In the genomic region with DNA sequence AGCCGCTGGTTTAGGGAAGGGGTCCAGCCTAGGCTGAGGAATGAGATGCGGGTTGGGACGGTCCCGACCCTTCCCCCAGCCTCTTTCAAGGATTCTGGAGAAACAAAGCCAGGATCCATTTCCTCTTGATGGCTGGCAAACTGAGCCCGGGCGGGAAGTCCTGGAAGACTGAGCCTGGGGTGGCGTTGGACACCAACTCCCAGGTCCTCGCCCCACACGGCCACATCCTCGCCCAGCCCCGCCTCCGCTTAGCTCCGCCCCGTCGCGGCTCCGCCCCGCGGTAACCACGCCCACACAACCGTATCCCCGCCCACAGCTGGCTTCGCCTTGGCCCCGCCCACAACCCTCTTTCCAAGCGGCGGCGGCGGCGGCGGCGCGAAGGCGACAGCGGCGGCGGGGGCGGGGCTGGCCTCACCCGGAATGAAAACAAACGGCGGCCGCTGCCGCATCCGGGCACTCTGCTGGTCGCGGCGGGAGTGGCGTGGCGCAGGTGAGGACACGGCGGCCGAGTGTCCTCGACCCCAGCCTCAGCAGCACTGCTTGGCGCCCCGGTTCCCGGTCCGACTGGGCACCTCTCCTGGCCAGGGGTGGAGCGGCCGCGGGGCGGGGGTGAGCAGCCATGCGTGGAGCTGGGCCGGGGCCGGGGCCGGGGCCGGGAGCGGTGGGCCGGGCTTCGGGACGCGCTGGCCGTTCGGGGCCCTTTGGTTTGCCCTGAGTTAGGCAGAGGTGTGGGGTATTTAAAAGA, we compare ENCODE assay signal across 1 cellular context.
A peak's percentile ranks its signal among the peaks of the same experiment; 100 is the strongest.
TF ChIP-seq lines count a peak whose summit lies in the region.

NUB1 (plus strand) TSS at position 456 of the 745 bp plus-strand sequence. CDS start 3,538 bp downstream, outside the sequence.

TF ChIP-seq in HepG2, 621 proteins besides CTCF, POLR2A, EP300 and RAD21 (continued from another document and continues in another):
- peak; percentile 76; the same call in 1 of the 2 replicates for TF ChIP-seq ZFP91 (CRISPR knock-in tag; IDR thresholded peaks at IDR 0.05; ENCODE audit: borderline replicate concordance)
- no peak for TF ChIP-seq ZNF205 (CRISPR knock-in tag; IDR thresholded peaks at IDR 0.05)
- no peak for TF ChIP-seq GTF3A (CRISPR knock-in tag; conservative IDR thresholded peaks at IDR 0.05)
- no peak for TF ChIP-seq NFRKB (IDR thresholded peaks at IDR 0.05)
- peak; percentile 85 for TF ChIP-seq SKI (IDR thresholded peaks at IDR 0.05; ENCODE audit: partially characterized antibody)
- TF ChIP-seq HCFC1 (IDR thresholded peaks at IDR 0.05; ENCODE audit: low read depth, low read length), result peak; percentile 46; the same call in 1 of the 2 replicates
- TF ChIP-seq PAWR (CRISPR knock-in tag; IDR thresholded peaks at IDR 0.05; ENCODE audit: borderline replicate concordance), result no peak
- no peak for TF ChIP-seq KLF13 (CRISPR knock-in tag; IDR thresholded peaks at IDR 0.05)
- TF ChIP-seq BCL3 (CRISPR knock-in tag; IDR thresholded peaks at IDR 0.05), result peak; percentile 83; the same call in 1 of the 2 replicates
- no peak for TF ChIP-seq ZNF446 (CRISPR knock-in tag; IDR thresholded peaks at IDR 0.05)
- peak; percentile 71; the same call in 1 of the 2 replicates for TF ChIP-seq KDM2A (CRISPR knock-in tag; IDR thresholded peaks at IDR 0.05; ENCODE audit: borderline replicate concordance, low read depth)
- no peak for TF ChIP-seq EED (CRISPR knock-in tag; IDR thresholded peaks at IDR 0.05)
- no peak; the same call in 1 of the 2 replicates for TF ChIP-seq RNF2 (conservative IDR thresholded peaks at IDR 0.05; ENCODE audit: low read depth)
- TF ChIP-seq ZNF746 (CRISPR knock-in tag; IDR thresholded peaks at IDR 0.05), result no peak
- TF ChIP-seq MTA1 (CRISPR knock-in tag; IDR thresholded peaks at IDR 0.05; ENCODE audit: borderline replicate concordance), result peak; percentile 63; the same call in 1 of the 2 replicates
- TF ChIP-seq ZBTB14 (CRISPR knock-in tag; IDR thresholded peaks at IDR 0.05), result no peak
- no peak for TF ChIP-seq HNF4G (IDR thresholded peaks at IDR 0.05; ENCODE audit: borderline replicate concordance, low read depth, low read length)
- no peak for TF ChIP-seq HNF4G (CRISPR knock-in tag; IDR thresholded peaks at IDR 0.05; ENCODE audit: borderline replicate concordance, low read depth)
- no peak for TF ChIP-seq ZFYVE20 (CRISPR knock-in tag; IDR thresholded peaks at IDR 0.05; ENCODE audit: borderline replicate concordance, low read depth)
- no peak for TF ChIP-seq SOX13 (IDR thresholded peaks at IDR 0.05)
- peak in 1 of 2 experiments; percentile 10; a peak in 2 of 4 replicates for TF ChIP-seq SOX13 (CRISPR knock-in tag; conservative IDR thresholded peaks at IDR 0.05 in 1 of 2, IDR thresholded peaks at IDR 0.05 in 1 of 2)
- no peak for TF ChIP-seq PLSCR1 (CRISPR knock-in tag; IDR thresholded peaks at IDR 0.05; ENCODE audit: borderline replicate concordance)
- no peak for TF ChIP-seq MTERF4 (CRISPR knock-in tag; IDR thresholded peaks at IDR 0.05)
- TF ChIP-seq POLR2AphosphoS2 (IDR thresholded peaks at IDR 0.05; ENCODE audit: low read depth, low read length), result no peak
- no peak for TF ChIP-seq MTA3 (CRISPR knock-in tag; IDR thresholded peaks at IDR 0.05)
- no peak for TF ChIP-seq NFE2 (CRISPR knock-in tag; IDR thresholded peaks at IDR 0.05)
- TF ChIP-seq NR3C1 (CRISPR knock-in tag; IDR thresholded peaks at IDR 0.05), result no peak
- TF ChIP-seq DMAP1 (CRISPR knock-in tag; IDR thresholded peaks at IDR 0.05), result peak; percentile 69; the same call in 1 of the 2 replicates
- no peak for TF ChIP-seq SCMH1 (CRISPR knock-in tag; IDR thresholded peaks at IDR 0.05; ENCODE audit: borderline replicate concordance)
- TF ChIP-seq ZNF34 (CRISPR knock-in tag; IDR thresholded peaks at IDR 0.05; ENCODE audit: borderline replicate concordance), result peak; percentile 88; the same call in 1 of the 2 replicates
- TF ChIP-seq SMAD3 (CRISPR knock-in tag; IDR thresholded peaks at IDR 0.05), result no peak
- TF ChIP-seq ZNF468 (CRISPR knock-in tag; IDR thresholded peaks at IDR 0.05), result no peak
- no peak for TF ChIP-seq ZNF280D (CRISPR knock-in tag; IDR thresholded peaks at IDR 0.05)
- no peak for TF ChIP-seq CENPT (CRISPR knock-in tag; IDR thresholded peaks at IDR 0.05; ENCODE audit: low read depth)
- TF ChIP-seq GZF1 (CRISPR knock-in tag; IDR thresholded peaks at IDR 0.05), result no peak
- TF ChIP-seq BRD4 (CRISPR knock-in tag; IDR thresholded peaks at IDR 0.05), result peak; percentile 74
- TF ChIP-seq SMARCC2 (IDR thresholded peaks at IDR 0.05), result no peak
- no peak for TF ChIP-seq ATAD3A (CRISPR knock-in tag; IDR thresholded peaks at IDR 0.05)
- TF ChIP-seq SKIL (CRISPR knock-in tag; IDR thresholded peaks at IDR 0.05; ENCODE audit: borderline replicate concordance), result peak; percentile 39; the same call in 1 of the 2 replicates
- TF ChIP-seq SIN3A (IDR thresholded peaks at IDR 0.05; ENCODE audit: borderline replicate concordance, low read depth, low read length), result peak; percentile 76; the same call in 1 of the 2 replicates
- no peak for TF ChIP-seq PAX8 (CRISPR knock-in tag; IDR thresholded peaks at IDR 0.05; ENCODE audit: borderline replicate concordance)
- no peak for TF ChIP-seq FIP1L1 (IDR thresholded peaks at IDR 0.05; ENCODE audit: borderline replicate concordance, insufficient read depth, low read depth, low read length)
- TF ChIP-seq ZSCAN29 (CRISPR knock-in tag; conservative IDR thresholded peaks at IDR 0.05), result 0 out of 2 replicates have a peak, but pooled peaks have one; percentile 36
- TF ChIP-seq, protein P1, sequence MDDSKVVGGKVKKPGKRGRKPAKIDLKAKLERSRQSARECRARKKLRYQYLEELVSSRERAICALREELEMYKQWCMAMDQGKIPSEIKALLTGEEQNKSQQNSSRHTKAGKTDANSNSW (CRISPR knock-in tag; IDR thresholded peaks at IDR 0.05; ENCODE audit: borderline replicate concordance), result no peak; the same call in 1 of the 2 replicates
- TF ChIP-seq ZIK1 (CRISPR knock-in tag; IDR thresholded peaks at IDR 0.05; ENCODE audit: borderline replicate concordance, low read depth), result 0 out of 2 replicates have a peak, but pooled peaks have one; percentile 76
- TF ChIP-seq, protein P2, sequence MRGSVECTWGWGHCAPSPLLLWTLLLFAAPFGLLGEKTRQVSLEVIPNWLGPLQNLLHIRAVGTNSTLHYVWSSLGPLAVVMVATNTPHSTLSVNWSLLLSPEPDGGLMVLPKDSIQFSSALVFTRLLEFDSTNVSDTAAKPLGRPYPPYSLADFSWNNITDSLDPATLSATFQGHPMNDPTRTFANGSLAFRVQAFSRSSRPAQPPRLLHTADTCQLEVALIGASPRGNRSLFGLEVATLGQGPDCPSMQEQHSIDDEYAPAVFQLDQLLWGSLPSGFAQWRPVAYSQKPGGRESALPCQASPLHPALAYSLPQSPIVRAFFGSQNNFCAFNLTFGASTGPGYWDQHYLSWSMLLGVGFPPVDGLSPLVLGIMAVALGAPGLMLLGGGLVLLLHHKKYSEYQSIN (CRISPR knock-in tag; IDR thresholded peaks at IDR 0.05; ENCODE audit: borderline replicate concordance), result no peak
- TF ChIP-seq SP2 (CRISPR knock-in tag; IDR thresholded peaks at IDR 0.05), result peak; percentile 61; the same call in 1 of the 2 replicates
- TF ChIP-seq HNRNPH1 (optimal IDR thresholded peaks at IDR 0.05; ENCODE audit: low read depth, low read length), result no peak
- TF ChIP-seq ZNF564 (CRISPR knock-in tag; IDR thresholded peaks at IDR 0.05), result 0 out of 2 replicates have a peak, but pooled peaks have one; percentile 29
- TF ChIP-seq ZNF678 (CRISPR knock-in tag; IDR thresholded peaks at IDR 0.05), result no peak
- no peak for TF ChIP-seq STAG1 (CRISPR knock-in tag; IDR thresholded peaks at IDR 0.05)
- TF ChIP-seq JARID2 (CRISPR knock-in tag; IDR thresholded peaks at IDR 0.05; ENCODE audit: insufficient replicate concordance), result no peak
- 0 out of 2 replicates have a peak, but pooled peaks have one; percentile 20 for TF ChIP-seq KDM3A (CRISPR knock-in tag; IDR thresholded peaks at IDR 0.05; ENCODE audit: low read depth)
- no peak for TF ChIP-seq ZSCAN30 (CRISPR knock-in tag; IDR thresholded peaks at IDR 0.05)
- no peak; the same call in 1 of the 2 replicates for TF ChIP-seq CREB3 (CRISPR knock-in tag; IDR thresholded peaks at IDR 0.05)
- no peak for TF ChIP-seq NFIC (IDR thresholded peaks at IDR 0.05; ENCODE audit: low read length)
